25 cellular contexts compared by ENCODE assay signal in the genomic region with DNA sequence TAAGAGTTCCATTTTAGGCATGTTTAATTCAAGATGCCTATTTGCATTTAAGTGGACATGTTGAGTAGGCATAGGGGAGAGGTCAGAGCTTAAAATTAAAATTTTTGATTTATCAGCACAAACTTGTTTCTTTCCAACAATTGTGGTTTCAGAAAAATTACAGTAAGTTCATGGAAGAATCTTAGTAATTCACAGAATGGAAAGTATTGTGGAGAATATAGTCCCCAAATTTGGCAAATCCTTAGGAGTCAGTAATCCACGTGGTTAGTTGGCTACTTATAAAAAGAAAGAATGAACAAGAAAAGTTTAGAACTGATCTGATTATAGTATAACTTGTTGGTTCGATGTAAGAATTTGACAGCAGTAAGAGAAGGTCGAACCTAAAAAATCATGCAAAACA.
DNase-seq lines count a peak whose midpoint lies in the region; ATAC-seq, FAIRE-seq and TF ChIP-seq lines count a peak whose summit lies in the region.
"Had no signal": no experiment of that assay in that cellular context is flagged by ENCODE, and none has a peak within 500 bp of the region (broad histone marks: within the 10 kb centered on the region; RNA-seq: fewer than 3 reads in every experiment).

No MANE protein-coding gene starts in this region.

- ATAC-seq in HepG2 (no peak), right lobe of liver (no peak), GM21786 (IDR thresholded peaks at IDR 0.05; ENCODE audit: unreplicated experiment) (no peak)
- ATAC-seq: A549, GM12878 had no signal

- DNase-seq in HepG2 (ENCODE audit: low spot score) (no peak), right lobe of liver (no peak), adipocyte (ENCODE audit: low read depth) (peak; percentile 19), fibroblast of peridontal ligament (ENCODE audit: extremely low read depth) (peak; percentile 53), OCI-M1 (lab: John Stamatoyannopoulos, UW) (no peak)
- no peak for DNase-seq in activated T-cell treated with anti-CD3 and anti-CD28 coated beads, Interleukin-2, amount 50 U/mL, for 1 hour
- DNase-seq: BE2C; C1 segment of cervical spinal cord; CD4-positive, alpha-beta memory T cell; CD4-positive, CD25-positive, alpha-beta regulatory T cell; CD8-positive, alpha-beta memory T cell; COR-L47; DMS 273 treated with DMSO at 0.1 percent for 48 hours; DMS153; DMS53; DMS79; DND-41 had no signal

- no peaks in the 10 kb centered on the region for H3K9me3 ChIP-seq in HepG2 (ENCODE audit: low read length)
- H3K9me3 ChIP-seq in right lobe of liver: no peaks in the 10 kb centered on the region
- no peaks in the 10 kb centered on the region for H3K9me3 ChIP-seq in adipocyte (ENCODE audit: control insufficient read depth, low read length)
- H3K9me3 ChIP-seq: A549, BE2C, BLaER1 had no signal

- H3K27me3 ChIP-seq in HepG2 (ENCODE audit: control insufficient read depth in 1 of 2, insufficient read depth in 2 of 2, low read length in 2 of 2) (peaks cover 0 to 11% of the 10 kb centered on the region in 2 experiments; a peak in 3 of 5 replicates), right lobe of liver (no peaks in the 10 kb centered on the region), adipocyte (replicated peaks; ENCODE audit: control insufficient read depth, insufficient read depth, low read length) (no peaks in the 10 kb centered on the region)
- H3K27me3 ChIP-seq: BLaER1 had no signal

- no peaks in the 10 kb centered on the region for H4K20me1 ChIP-seq in HepG2 (ENCODE audit: insufficient read depth, low read length)
- H4K20me1 ChIP-seq: BLaER1 had no signal

- in situ Hi-C loops in HepG2 (cut with HindIII; ENCODE audit: extremely low pct_ligation_motif_present, low pct_unique_long_range_greater_than_20kb): no loop called here

- no peak for TF ChIP-seq EP300 in HepG2 (IDR thresholded peaks at IDR 0.05; ENCODE audit: low read depth in 2 of 2, low read length in 2 of 2)
- no peak for TF ChIP-seq EP300 in HepG2 (CRISPR knock-in tag; IDR thresholded peaks at IDR 0.05; ENCODE audit: borderline replicate concordance)

- H3K36me3 ChIP-seq in HepG2 (replicated peaks in 1 of 2; ENCODE audit: control insufficient read depth in 1 of 2, insufficient read depth in 2 of 2, low read length in 2 of 2) (no peaks in the 10 kb centered on the region), right lobe of liver (no peaks in the 10 kb centered on the region), adipocyte (ENCODE audit: control insufficient read depth, insufficient read depth, low read length, severe bottlenecking) (no peaks in the 10 kb centered on the region)
- H3K36me3 ChIP-seq: BE2C, BLaER1 had no signal

- TF ChIP-seq CTCF in HepG2 (CRISPR knock-in tag; IDR thresholded peaks at IDR 0.05): no peak
- TF ChIP-seq CTCF in right lobe of liver (IDR thresholded peaks at IDR 0.05): no peak

- intact Hi-C loops in HepG2 (cut with micrococcal nuclease; ENCODE audit: unreplicated experiment): no loop called here
- intact Hi-C loops in right lobe of liver (cut with DNase I): no loop called here

- H3K9ac ChIP-seq in HepG2 (ENCODE audit: insufficient read depth, low read depth, low read length) (no peak overlapping the region), adipocyte (ENCODE audit: low read length) (no peak overlapping the region)
- H3K9ac ChIP-seq: BLaER1 had no signal

- H3K4me2 ChIP-seq in HepG2 (ENCODE audit: low read depth, low read length): no peak overlapping the region
- H3K4me2 ChIP-seq: A549, BLaER1 had no signal

- no TSS peak for BruUV-seq in HepG2 (replicated peaks; lab: Mats Ljungman, UMichigan)

- no peak overlapping the region for H2AFZ ChIP-seq in HepG2 (ENCODE audit: low read length)

- no peak for FAIRE-seq in HepG2 (lab: Jason Lieb, UNC)
- FAIRE-seq: A549, G401.6, GM12878, GM12892, GM18507 had no signal

- TF ChIP-seq POLR2A in HepG2 (IDR thresholded peaks at IDR 0.05; ENCODE audit: insufficient read depth in 1 of 2, low read depth in 2 of 2, low read length in 2 of 2): no peak
- no peak for TF ChIP-seq POLR2A in right lobe of liver (IDR thresholded peaks at IDR 0.05)

- WGBS in HepG2 (ENCODE audit: low lambda C conversion rate): 22% methylated on average over 3 of the region's 3 CpGs
- WGBS in right lobe of liver (ENCODE audit: insufficient coverage, low coverage, low lambda C conversion rate, missing lambda C conversion rate): 75% methylated on average over 3 of the region's 3 CpGs

- H3K79me2 ChIP-seq in HepG2 (ENCODE audit: insufficient read depth, low read length): no peaks in the 10 kb centered on the region

- H3K4me1 ChIP-seq in HepG2 (ENCODE audit: insufficient read depth, low read length) (no peaks in the 10 kb centered on the region), right lobe of liver (no peaks in the 10 kb centered on the region), adipocyte (ENCODE audit: control insufficient read depth, insufficient read depth, low read length) (peaks cover 19% of the 10 kb centered on the region)
- H3K4me1 ChIP-seq: A549, BE2C, BLaER1 had no signal

- no peak overlapping the region for H3K4me3 ChIP-seq in HepG2 (replicated peaks in 1 of 3; ENCODE audit: insufficient read depth in 1 of 3, low read depth in 2 of 3, low read length in 3 of 3)
- H3K4me3 ChIP-seq in right lobe of liver: no peak overlapping the region
- H3K4me3 ChIP-seq in adipocyte (ENCODE audit: low read length): no peak overlapping the region
- H3K4me3 ChIP-seq: A549, BLaER1, GM12878 had no signal

- H3K27ac ChIP-seq in HepG2 (ENCODE audit: extremely low read length, insufficient read depth, low read length): no peak overlapping the region
- H3K27ac ChIP-seq in right lobe of liver: no peak overlapping the region
- H3K27ac ChIP-seq: 22Rv1, A549, BLaER1 had no signal

- TF ChIP-seq RAD21 in HepG2 (CRISPR knock-in tag; IDR thresholded peaks at IDR 0.05): no peak

- CTCF ChIA-PET in HepG2 (lab: Yijun Ruan, JAX; ENCODE audit: low intra/inter-chr PET ratio, low total read pairs): no interaction called here

- POLR2A ChIA-PET in HepG2 (lab: Yijun Ruan, JAX): no interaction called here

TF ChIP-seq in HepG2, 621 proteins besides CTCF, POLR2A, EP300 and RAD21:
- TF ChIP-seq MAFK (conservative IDR thresholded peaks at IDR 0.05 in 1 of 2, IDR thresholded peaks at IDR 0.05 in 1 of 2; ENCODE audit: low read length in 2 of 2) (0 out of 4 replicates have a peak, but pooled peaks of 1 of the 2 experiments have one; percentile 16), ZNF160 (CRISPR knock-in tag; IDR thresholded peaks at IDR 0.05) (no peak), MAFF (IDR thresholded peaks at IDR 0.05; ENCODE audit: low read depth, low read length) (0 out of 2 replicates have a peak, but pooled peaks have one; percentile 10)

Comparison
In these comparisons a context has a peak if more than half of its experiments do, and no peak if none do; other contexts are left out.
1. DNase-seq: peak in adipocyte (single experiment) and fibroblast of peridontal ligament (single experiment); none in HepG2 (single experiment), right lobe of liver (0 of 3), OCI-M1 (single experiment) and activated T-cell treated with anti-CD3 and anti-CD28 coated beads, Interleukin-2, amount 50 U/mL, for 1 hour (single experiment).